ENCODE assay signal across 1 cellular context in the genomic region with DNA sequence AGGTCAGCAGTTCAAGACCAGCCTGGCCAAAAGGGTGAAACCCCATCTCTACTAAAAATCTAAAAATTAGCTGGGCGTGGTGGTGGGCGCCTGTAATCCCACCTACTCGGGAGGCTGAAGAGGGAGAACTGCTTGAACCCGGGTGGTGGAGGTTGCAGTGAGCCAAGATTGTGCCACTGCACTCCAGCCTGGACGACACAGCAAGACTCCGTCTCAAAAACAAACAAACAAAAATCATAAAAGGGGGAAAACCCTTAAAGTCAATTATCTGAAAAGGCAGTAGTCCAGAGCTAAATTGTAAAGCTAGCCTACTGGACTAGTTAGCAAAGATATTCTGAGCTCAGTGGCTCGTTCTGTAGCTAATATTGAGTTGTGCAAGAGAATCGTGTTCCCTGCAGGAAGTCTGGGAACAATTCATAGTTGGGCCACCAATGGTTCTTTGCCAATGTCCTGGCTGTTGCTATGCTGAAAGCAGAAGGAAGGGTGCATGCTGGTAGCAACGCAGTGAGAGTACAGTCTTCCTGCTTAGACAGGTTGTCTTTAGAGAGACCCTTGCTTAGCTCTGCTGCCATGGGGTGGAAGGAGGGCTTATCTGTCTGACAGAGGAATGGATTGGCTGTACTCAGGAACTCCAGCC.
A peak's percentile ranks its signal among the peaks of the same experiment; 100 is the strongest.
TF ChIP-seq lines count a peak whose summit lies in the region.

No MANE protein-coding gene starts in this region.

TF ChIP-seq in K562, 482 proteins besides CTCF, POLR2A, EP300 and RAD21:
- TF ChIP-seq XRCC3 (IDR thresholded peaks at IDR 0.05) (no peak), ZFX (CRISPR knock-in tag; IDR thresholded peaks at IDR 0.05) (0 out of 2 replicates have a peak, but pooled peaks have one; percentile 11), SMARCC2 (IDR thresholded peaks at IDR 0.05; ENCODE audit: low read depth) (no peak)
